8 cellular contexts compared by ENCODE assay signal in the genomic region with DNA sequence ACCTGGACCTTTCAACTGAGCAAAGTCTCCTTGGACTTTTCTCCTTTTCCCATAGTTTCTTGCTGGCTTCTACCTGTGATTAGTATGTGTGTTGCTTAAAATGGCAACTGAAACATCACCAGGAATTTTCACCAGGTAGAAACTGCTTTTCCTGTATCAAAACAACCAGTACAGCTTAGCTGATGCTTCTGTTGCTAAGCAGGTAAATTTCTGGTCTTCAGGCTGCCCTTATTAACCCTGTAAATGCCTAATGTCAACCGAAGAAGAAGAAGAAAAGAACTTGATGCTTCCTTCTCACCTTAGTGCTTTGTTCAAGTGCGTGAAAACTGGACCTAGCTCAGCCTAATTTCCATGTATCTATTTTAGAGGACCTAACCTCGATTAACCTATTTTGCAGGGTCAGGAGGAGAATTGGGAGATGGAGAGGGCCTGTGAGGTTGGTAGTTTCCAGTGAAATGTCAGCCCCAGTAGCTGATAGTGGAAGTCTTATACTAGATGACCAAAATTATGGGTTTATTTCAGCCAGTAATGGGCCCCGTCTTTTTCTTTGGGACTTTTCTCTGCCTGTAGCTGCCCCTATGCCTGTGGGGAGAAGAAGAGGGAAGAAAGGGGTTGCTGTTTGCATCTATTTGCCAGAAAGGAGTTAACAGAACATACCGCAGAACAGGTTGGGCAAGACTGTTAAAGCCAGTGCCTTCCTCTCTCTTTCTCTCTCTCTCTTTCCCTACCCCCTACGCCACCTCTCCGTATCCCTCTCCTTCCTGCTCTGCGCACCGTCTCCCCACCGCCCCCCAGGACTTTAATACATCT. TPM values are rescaled to one million over a fixed set of nuclear protein-coding genes. Genes with fewer than 3 reads are reported as not detected.
A peak's percentile ranks its signal among the peaks of the same experiment; 100 is the strongest.
DNase-seq lines count a peak whose midpoint lies in the region; ATAC-seq and TF ChIP-seq lines count a peak whose summit lies in the region.

No MANE protein-coding gene starts in this region.

- H3K4me1 ChIP-seq in cardiac muscle cell (ENCODE audit: low read depth) = peaks cover 69% of the 10 kb centered on the region
- H3K4me1 ChIP-seq in liver (ENCODE audit: control insufficient read depth in 4 of 4, insufficient read depth in 4 of 4, low read length in 3 of 4) = peaks cover 16 to 68% (median 60%) of the 10 kb centered on the region in 4 donors
- peaks cover 0 to 12% of the 10 kb centered on the region in 2 donors for H3K4me1 ChIP-seq in uterus

- H3K27me3 ChIP-seq in cardiac muscle cell (no peaks in the 10 kb centered on the region), liver (ENCODE audit: control insufficient read depth in 4 of 4, insufficient read depth in 4 of 4, low read length in 3 of 4) (no peaks in the 10 kb centered on the region), uterus (no peaks in the 10 kb centered on the region)

- H3K27ac Mint-ChIP-seq in activated CD8-positive, alpha-beta T cell treated with anti-CD3 and anti-CD28 coated beads, Interleukin-2, amount 10 ng/mL, durations not matched to agents 7 days and 5 days = peak overlapping the region; percentile 89

- no peak for ATAC-seq in activated CD8-positive, alpha-beta T cell treated with anti-CD3 and anti-CD28 coated beads, Interleukin-2, amount 10 ng/mL, durations not matched to agents 7 days and 5 days
- no peak for ATAC-seq in GM21526 (IDR thresholded peaks at IDR 0.05; ENCODE audit: low FRiP score, unreplicated experiment)
- ATAC-seq in GM19351 (IDR thresholded peaks at IDR 0.05; ENCODE audit: unreplicated experiment) = no peak

- H3K36me3 ChIP-seq in cardiac muscle cell (no peaks in the 10 kb centered on the region), liver (ENCODE audit: control insufficient read depth in 4 of 4, insufficient read depth in 3 of 4, low read depth in 1 of 4, low read length in 3 of 4) (no peaks in the 10 kb centered on the region), uterus (no peaks in the 10 kb centered on the region)

- CTCF ChIA-PET in activated CD8-positive, alpha-beta T cell treated with anti-CD3 and anti-CD28 coated beads, Interleukin-2, amount 10 ng/mL, durations not matched to agents 7 days and 5 days (lab: Charles Lee) = interaction anchor here (1.1 to 2.8 kb wide), 4 partner anchors 16 to 449 kb away, joined by 3 to 10 read pairs (median 8); no protein-coding TSS in a partner anchor

- POLR2A ChIA-PET in activated CD8-positive, alpha-beta T cell treated with anti-CD3 and anti-CD28 coated beads, Interleukin-2, amount 10 ng/mL, durations not matched to agents 7 days and 5 days (lab: Charles Lee) = interaction anchor here (0.6 to 1.1 kb wide), 2 partner anchors 30 to 38 kb away, joined by 3 read pairs; a partner anchor contains a TSS

- H3K9me3 Mint-ChIP-seq in activated CD8-positive, alpha-beta T cell treated with anti-CD3 and anti-CD28 coated beads, Interleukin-2, amount 10 ng/mL, durations not matched to agents 7 days and 5 days (ENCODE audit: insufficient read depth) = no peaks in the 10 kb centered on the region

- H3K4me3 ChIP-seq in cardiac muscle cell (no peak overlapping the region), liver (ENCODE audit: low read depth in 1 of 3, low read length in 3 of 3) (no peak overlapping the region), uterus (no peak overlapping the region)

- H3K27me3 Mint-ChIP-seq in activated CD8-positive, alpha-beta T cell treated with anti-CD3 and anti-CD28 coated beads, Interleukin-2, amount 10 ng/mL, durations not matched to agents 7 days and 5 days (ENCODE audit: low read depth) = no peaks in the 10 kb centered on the region

- H3K27ac ChIP-seq in cardiac muscle cell (peak overlapping the region; percentile 86), liver (ENCODE audit: low read depth in 1 of 2, low read length in 2 of 2) (peak overlapping the region; percentile 45 to 65), uterus (peak overlapping the region; percentile 72 to 86)

- 69% methylated on average over 10 of the region's 10 CpGs for WGBS in liver

- H3K9ac ChIP-seq in liver (ENCODE audit: low read depth in 1 of 2, low read length in 2 of 2) = peak overlapping the region; percentile 2 to 37

- intact Hi-C loops in cardiac septum (cut with DNase I) (no loop called here), uterus (cut with DNase I; ENCODE audit: low total_unique reads) (no loop called here)

- peaks cover 49% of the 10 kb centered on the region for H3K4me1 Mint-ChIP-seq in activated CD8-positive, alpha-beta T cell treated with anti-CD3 and anti-CD28 coated beads, Interleukin-2, amount 10 ng/mL, durations not matched to agents 7 days and 5 days (ENCODE audit: low read depth)

- no peaks in the 10 kb centered on the region for H3K9me3 ChIP-seq in cardiac muscle cell (ENCODE audit: low read depth)
- no peaks in the 10 kb centered on the region for H3K9me3 ChIP-seq in liver (ENCODE audit: control insufficient read depth in 4 of 4, low read length in 3 of 4)
- H3K9me3 ChIP-seq in uterus = no peaks in the 10 kb centered on the region

- TF ChIP-seq POLR2A in uterus (IDR thresholded peaks at IDR 0.05) = no peak

- peak overlapping the region; percentile 52 for H3K4me3 Mint-ChIP-seq in activated CD8-positive, alpha-beta T cell treated with anti-CD3 and anti-CD28 coated beads, Interleukin-2, amount 10 ng/mL, durations not matched to agents 7 days and 5 days

- TF ChIP-seq CTCF in cardiac muscle cell (IDR thresholded peaks at IDR 0.05; ENCODE audit: low read depth, low read length) = no peak
- no peak for TF ChIP-seq CTCF in liver (IDR thresholded peaks at IDR 0.05; ENCODE audit: low read depth, low read length, missing input control)
- no peak for TF ChIP-seq CTCF in uterus (IDR thresholded peaks at IDR 0.05)

- peaks cover 2% of the 10 kb centered on the region for H3K36me3 Mint-ChIP-seq in activated CD8-positive, alpha-beta T cell treated with anti-CD3 and anti-CD28 coated beads, Interleukin-2, amount 10 ng/mL, durations not matched to agents 7 days and 5 days (ENCODE audit: low read depth)

- DNase-seq in cardiac muscle cell (ENCODE audit: low read depth in 1 of 2, low spot score in 1 of 2) (no peak), cardiac septum (ENCODE audit: low spot score) (no peak), uterus (no peak), COR-L47 (lab: John Stamatoyannopoulos, UW) (no peak)
- DNase-seq in activated CD8-positive, alpha-beta T cell treated with anti-CD3 and anti-CD28 coated beads, Interleukin-2, amount 10 ng/mL, durations not matched to agents 7 days and 5 days = no peak

- no peak for TF ChIP-seq RAD21 in liver (IDR thresholded peaks at IDR 0.05)

TF ChIP-seq in liver, 16 proteins besides CTCF, POLR2A, EP300 and RAD21:
- peak in 1 of 2 donors; percentile 41 for TF ChIP-seq HNF4A (conservative IDR thresholded peaks at IDR 0.05)
- TF ChIP-seq, protein P1, sequence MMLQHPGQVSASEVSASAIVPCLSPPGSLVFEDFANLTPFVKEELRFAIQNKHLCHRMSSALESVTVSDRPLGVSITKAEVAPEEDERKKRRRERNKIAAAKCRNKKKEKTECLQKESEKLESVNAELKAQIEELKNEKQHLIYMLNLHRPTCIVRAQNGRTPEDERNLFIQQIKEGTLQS (IDR thresholded peaks at IDR 0.05) = no peak

RNA-seq across cellular contexts. Expression of a gene that starts 37.7 kb away (rescaled TPM):
- total RNA-seq in cardiac muscle cell = 30.5 and 55.3 TPM in 2 replicates
- 15.4 and 22.1 TPM in 2 replicates for polyA plus RNA-seq in cardiac muscle cell
- total RNA-seq in cardiac septum = 27.8 TPM
- total RNA-seq in activated CD8-positive, alpha-beta T cell treated with anti-CD3 and anti-CD28 coated beads, Interleukin-2, amount 10 ng/mL, durations not matched to agents 7 days and 5 days = 10 to 100 TPM; 27.5 to 29.0 TPM
- 10 to 100 TPM; 22.8 to 28.9 TPM for total RNA-seq in liver
- 10 to 100 TPM; 10.1 to 11.8 TPM for polyA plus RNA-seq in liver
- total RNA-seq in uterus = 10 to 100 TPM; 15.1 to 65.9 (median 22.7) TPM
